ENCODE assay signal across 8 cellular contexts in genomic region chr10:78756604-78757442, GRCh38.
DNase-seq lines count a peak whose midpoint lies in the region; ATAC-seq and TF ChIP-seq lines count a peak whose summit lies in the region.

No MANE protein-coding gene starts in this region.

- H3K27me3 Mint-ChIP-seq in endodermal cell (ENCODE audit: insufficient read depth): peaks cover 29% of the 10 kb centered on the region

- no peaks in the 10 kb centered on the region for H4K20me1 ChIP-seq in GM23248 (ENCODE audit: insufficient read depth)

- H3K27ac ChIP-seq in GM23248 (peak overlapping the region; percentile 98), endodermal cell (ENCODE audit: low read depth, low read length) (no peak overlapping the region), stomach smooth muscle (ENCODE audit: low read length) (peak overlapping the region; percentile 58)

- H3K9me3 Mint-ChIP-seq in endodermal cell: no peaks in the 10 kb centered on the region

- peak; percentile 99 for DNase-seq in GM23248
- DNase-seq in RPMI7951 (ENCODE audit: low read depth): peak; percentile 99
- DNase-seq in endodermal cell: peak; percentile 70
- peak; percentile 94 for DNase-seq in medulla oblongata (ENCODE audit: extremely low spot score)
- no peak for DNase-seq in NCI-H1930 (lab: John Stamatoyannopoulos, UW)
- DNase-seq in cerebellar nuclear complex (lab: John Stamatoyannopoulos, UW): no peak

- H3K4me1 ChIP-seq in GM23248 (ENCODE audit: insufficient read depth): peaks cover 23% of the 10 kb centered on the region
- H3K4me1 ChIP-seq in endodermal cell (ENCODE audit: control insufficient read depth, insufficient read depth, low read length): no peaks in the 10 kb centered on the region
- H3K4me1 ChIP-seq in stomach smooth muscle (ENCODE audit: control insufficient read depth, insufficient read depth, low read length): peaks cover 25% of the 10 kb centered on the region

- H3K9ac ChIP-seq in GM23248: peak overlapping the region; percentile 84
- H3K9ac ChIP-seq in endodermal cell (ENCODE audit: extremely low read depth, low read length, poor library complexity, severe bottlenecking): no peak overlapping the region
- no peak overlapping the region for H3K9ac ChIP-seq in stomach smooth muscle (ENCODE audit: low read length in 2 of 2)

- no peaks in the 10 kb centered on the region for H3K9me3 ChIP-seq in GM23248 (ENCODE audit: low read depth)
- H3K9me3 ChIP-seq in endodermal cell (ENCODE audit: control insufficient read depth, low read length): no peaks in the 10 kb centered on the region
- no peaks in the 10 kb centered on the region for H3K9me3 ChIP-seq in stomach smooth muscle (ENCODE audit: control insufficient read depth in 2 of 2, low read length in 2 of 2)

- TF ChIP-seq CTCF in endodermal cell (conservative IDR thresholded peaks at IDR 0.05): no peak

- no peaks in the 10 kb centered on the region for H3K9me2 ChIP-seq in GM23248 (ENCODE audit: insufficient read depth)

- H3K4me3 ChIP-seq in GM23248: peak overlapping the region; percentile 44; the same call in 1 of the 2 replicates
- H3K4me3 ChIP-seq in endodermal cell (ENCODE audit: low read length): no peak overlapping the region
- H3K4me3 ChIP-seq in stomach smooth muscle (ENCODE audit: low read length in 2 of 2): no peak overlapping the region

- peak overlapping the region; percentile 60 for H3K4me2 ChIP-seq in GM23248 (ENCODE audit: unreplicated experiment)

- H3K4me3 Mint-ChIP-seq in endodermal cell: no peak overlapping the region

- no peaks in the 10 kb centered on the region for H3K36me3 Mint-ChIP-seq in endodermal cell (ENCODE audit: low read depth)

- H3K27ac Mint-ChIP-seq in endodermal cell: no peak overlapping the region

- H3K36me3 ChIP-seq in GM23248 (ENCODE audit: low read depth): no peaks in the 10 kb centered on the region
- H3K36me3 ChIP-seq in endodermal cell (ENCODE audit: control insufficient read depth, insufficient read depth, low read length): no peaks in the 10 kb centered on the region
- no peaks in the 10 kb centered on the region for H3K36me3 ChIP-seq in stomach smooth muscle (ENCODE audit: control insufficient read depth in 2 of 2, insufficient read depth in 2 of 2, low read length in 2 of 2)

- H3K4me1 Mint-ChIP-seq in endodermal cell: peaks cover 6% of the 10 kb centered on the region

- ATAC-seq in GM18909 (IDR thresholded peaks at IDR 0.05; ENCODE audit: poor library complexity, unreplicated experiment): no peak

- H2AFZ ChIP-seq in GM23248: peak overlapping the region; percentile 65

- WGBS in GM23248 (ENCODE audit: low coverage in 1 of 2, low lambda C conversion rate in 2 of 2, missing lambda C conversion rate in 2 of 2), 2 experiments: 9% methylated on average over 19 of the region's 19 CpGs
- WGBS in endodermal cell (ENCODE audit: insufficient coverage in 1 of 2, insufficient read length in 1 of 2), 2 experiments: 77 to 90% methylated on average over 9 to 19 of the region's 19 CpGs

- H3F3A ChIP-seq in GM23248 (ENCODE audit: insufficient read depth): peaks cover 22% of the 10 kb centered on the region

- H3K27me3 ChIP-seq in GM23248 (replicated peaks; ENCODE audit: insufficient read depth): no peaks in the 10 kb centered on the region
- peaks cover 17% of the 10 kb centered on the region for H3K27me3 ChIP-seq in endodermal cell (ENCODE audit: control insufficient read depth, insufficient read depth, low read length, poor library complexity, severe bottlenecking)
- H3K27me3 ChIP-seq in stomach smooth muscle (ENCODE audit: control insufficient read depth in 1 of 2, insufficient read depth in 2 of 2, low read length in 2 of 2): peaks cover 0 to 2% of the 10 kb centered on the region in 2 donors

- H3K79me2 ChIP-seq in GM23248 (ENCODE audit: insufficient read depth): no peaks in the 10 kb centered on the region

- in situ Hi-C loops in GM23248 (cut with MboI): no loop called here

Comparison
In these comparisons a context has a peak if more than half of its experiments do, and no peak if none do; other contexts are left out.
1. DNase-seq: peak in GM23248 (single experiment), RPMI7951 (single experiment), endodermal cell (single experiment) and medulla oblongata (single experiment); none in NCI-H1930 (0 of 2) and cerebellar nuclear complex (0 of 2).